Comparison of ENCODE assay signal across 8 cellular contexts in genomic region chr11:16935824-16936302, GRCh38.
DNase-seq lines count a peak whose midpoint lies in the region; ATAC-seq, FAIRE-seq and TF ChIP-seq lines count a peak whose summit lies in the region.
"Not testable (repeated sequence)": the region's sequence is repeated elsewhere in the genome, so short reads cannot be mapped to it uniquely, and the experiment has no call there.

No MANE protein-coding gene starts in this region.

- DNase-seq in GM04504 (ENCODE audit: low read depth) (peak; percentile 40), NCI-H2196 (lab: John Stamatoyannopoulos, UW; ENCODE audit: unreplicated experiment) (peak; percentile 42), cerebellar cortex (ENCODE audit: low spot score) (peak; percentile 48)
- not testable (repeated sequence) for DNase-seq in right cardiac atrium

- not testable (repeated sequence) for H3K9ac ChIP-seq in SU-DHL-6 (ENCODE audit: low read length); parathyroid adenoma

- H3F3A ChIP-seq in SU-DHL-6 (ENCODE audit: insufficient read depth): not testable (repeated sequence)

- not testable (repeated sequence) for H3K9me3 ChIP-seq in SU-DHL-6 (ENCODE audit: insufficient read depth, low read length); right cardiac atrium (ENCODE audit: control insufficient read depth, low read length); parathyroid adenoma (ENCODE audit: control insufficient read depth, low read length)

- not testable (repeated sequence) for H3K4me3 ChIP-seq in SU-DHL-6 (ENCODE audit: insufficient read depth, low read length, poor library complexity, severe bottlenecking); right cardiac atrium (ENCODE audit: low read length); parathyroid adenoma (ENCODE audit: low read depth, low read length)

- not testable (repeated sequence) for H4K20me1 ChIP-seq in SU-DHL-6 (ENCODE audit: low read depth, low read length)

- TF ChIP-seq CTCF in SU-DHL-6 (IDR thresholded peaks at IDR 0.05; ENCODE audit: insufficient read depth, low read length, poor library complexity, severe bottlenecking) (peak; percentile 75), parathyroid adenoma (IDR thresholded peaks at IDR 0.05) (peak; percentile 57)

- ATAC-seq in HG03378 (IDR thresholded peaks at IDR 0.05; ENCODE audit: unreplicated experiment): peak; percentile 63
- peak; percentile 12 to 38 for ATAC-seq in right cardiac atrium

- not testable (repeated sequence) for H3K4me2 ChIP-seq in SU-DHL-6 (ENCODE audit: low read depth, low read length, poor library complexity, severe bottlenecking); parathyroid adenoma (ENCODE audit: low read length)

- H3K9me2 ChIP-seq in SU-DHL-6 (replicated peaks; ENCODE audit: insufficient read depth, low read length): not testable (repeated sequence)

- H3K79me2 ChIP-seq in SU-DHL-6 (ENCODE audit: insufficient read depth, low read length); parathyroid adenoma: not testable (repeated sequence)

- peak; percentile 96 for FAIRE-seq in A204.1 (lab: Jason Lieb, UNC)

- not testable (repeated sequence) for H2AFZ ChIP-seq in SU-DHL-6 (ENCODE audit: low read depth, low read length, severe bottlenecking); parathyroid adenoma

- intact Hi-C loops in right cardiac atrium (cut with DNase I): loop anchor here in 1 of 4 donors (10.0 kb wide), 1 partner anchor 151 kb away; no protein-coding TSS in a partner anchor

- H3K4me1 ChIP-seq in right cardiac atrium (ENCODE audit: control insufficient read depth, insufficient read depth, low read length); parathyroid adenoma: not testable (repeated sequence)

- not testable (repeated sequence) for H3K36me3 ChIP-seq in SU-DHL-6 (ENCODE audit: low read length); parathyroid adenoma (ENCODE audit: control insufficient read depth, insufficient read depth, low read length)

- 29% methylated on average over 6 of the region's 6 CpGs for WGBS in right cardiac atrium

- not testable (repeated sequence) for H3K27ac ChIP-seq in SU-DHL-6 (ENCODE audit: low read depth, low read length); right cardiac atrium (ENCODE audit: low read length); parathyroid adenoma

- not testable (repeated sequence) for H3K27me3 ChIP-seq in SU-DHL-6 (ENCODE audit: low read length); right cardiac atrium (ENCODE audit: control insufficient read depth, insufficient read depth); parathyroid adenoma (ENCODE audit: control insufficient read depth, insufficient read depth, low read length)
